Comparison of ENCODE assay signal across 24 cellular contexts in the genomic region with DNA sequence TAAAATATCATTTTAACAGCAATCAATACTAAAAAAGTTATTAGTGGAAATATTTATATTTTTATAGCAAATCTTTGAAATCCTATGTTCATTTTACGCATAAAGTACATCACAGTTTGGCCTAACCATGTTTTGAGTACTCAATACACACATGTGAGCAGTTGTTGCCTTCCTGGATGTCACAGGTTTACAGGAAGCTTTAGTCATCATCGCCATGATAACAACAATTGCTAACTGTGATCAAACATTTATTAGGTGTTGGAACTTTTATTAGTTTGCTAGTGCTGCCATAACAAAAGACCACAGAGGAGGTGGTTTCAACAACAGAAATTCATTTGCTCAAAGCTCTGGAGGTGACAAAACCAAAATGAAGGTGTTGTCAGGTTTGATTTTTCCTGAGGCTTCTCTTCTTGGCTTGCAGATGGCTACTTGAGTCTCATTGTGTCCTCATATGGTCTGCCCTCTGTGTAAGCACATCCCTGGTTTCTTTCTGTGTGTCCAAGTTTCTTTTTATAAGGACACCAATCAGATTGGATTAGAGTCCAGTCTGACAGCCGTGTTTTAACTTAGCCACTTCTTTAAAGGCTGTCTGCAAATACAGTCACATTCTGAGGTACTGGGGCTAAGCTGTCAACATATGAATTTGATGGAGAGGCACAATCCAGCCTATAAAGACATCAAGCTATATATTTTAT.
"Had no signal": no experiment of that assay in that cellular context is flagged by ENCODE, and none has a peak within 500 bp of the region (broad histone marks: within the 10 kb centered on the region; RNA-seq: fewer than 3 reads in every experiment).

No MANE protein-coding gene starts in this region.

- DNase-seq: activated CD4-positive, alpha-beta memory T cell treated with anti-CD3 and anti-CD28 coated beads for 36 hours; activated CD4-positive, alpha-beta T cell treated with anti-CD3 and anti-CD28 coated beads for 4 hours; activated CD8-positive, alpha-beta memory T cell treated with anti-CD3 and anti-CD28 coated beads, Interleukin-2, amount 50 U/mL, for 4 hours; activated effector memory CD4-positive, alpha-beta T cell treated with anti-CD3 and anti-CD28 coated beads, Interleukin-2, amount 50 U/mL, for 16 hours; activated naive CD4-positive, alpha-beta T cell treated with anti-CD3 and anti-CD28 coated beads, Interleukin-2, amount 10 ng/mL, durations not matched to agents 7 days and 5 days; activated naive CD8-positive, alpha-beta T cell treated with anti-CD3 and anti-CD28 coated beads, Interleukin-2, amount 10 ng/mL, durations not matched to agents 7 days and 5 days; activated T-cell treated with anti-CD3 and anti-CD28 coated beads, Interleukin-2, amount 50 U/mL, for 1 hour; caudate nucleus; cortex of kidney; gastrocnemius medialis; hypothalamus; immature natural killer cell; kidney; mucosa of descending colon; retina; stimulated activated CD4-positive, alpha-beta T cell treated with anti-CD3 and anti-CD28 coated beads, Interleukin-1b, Interleukin-23, amount 100 ng/mL, for 48 hours; stimulated activated naive B cell treated with anti-CD40 and anti-IgM and Interleukin-4, amounts not matched to agents 10 μg/mL and 1 μg/mL and 100 μg/mL, for 72 hours; stomach; tibial artery; upper lobe of right lung had no signal

- H3K9me3 ChIP-seq: gastrocnemius medialis, mucosa of descending colon, upper lobe of right lung had no signal

- H3K4me3 ChIP-seq: ascending aorta, esophagus muscularis mucosa, gastrocnemius medialis, lung, mucosa of descending colon, smooth muscle cell, stomach, tibial artery, upper lobe of right lung had no signal

- H3K4me1 ChIP-seq: ascending aorta, esophagus muscularis mucosa, gastrocnemius medialis, stomach, tibial artery, upper lobe of right lung had no signal

- H3K27ac ChIP-seq: ascending aorta, esophagus muscularis mucosa, gastrocnemius medialis, stomach, tibial artery, upper lobe of right lung had no signal

- H3K27me3 ChIP-seq: ascending aorta, esophagus muscularis mucosa, gastrocnemius medialis, stomach, tibial artery, upper lobe of right lung had no signal

- ATAC-seq: gastrocnemius medialis; mucosa of descending colon; stimulated activated naive B cell treated with anti-CD40 and anti-IgM and Interleukin-4, amounts not matched to agents 10 μg/mL and 1 μg/mL and 100 μg/mL, for 72 hours; upper lobe of right lung had no signal

- H3K36me3 ChIP-seq: ascending aorta, esophagus muscularis mucosa, gastrocnemius medialis, stomach, tibial artery, upper lobe of right lung had no signal
